Comparison of ENCODE assay signal across 1 cellular context in the genomic region with DNA sequence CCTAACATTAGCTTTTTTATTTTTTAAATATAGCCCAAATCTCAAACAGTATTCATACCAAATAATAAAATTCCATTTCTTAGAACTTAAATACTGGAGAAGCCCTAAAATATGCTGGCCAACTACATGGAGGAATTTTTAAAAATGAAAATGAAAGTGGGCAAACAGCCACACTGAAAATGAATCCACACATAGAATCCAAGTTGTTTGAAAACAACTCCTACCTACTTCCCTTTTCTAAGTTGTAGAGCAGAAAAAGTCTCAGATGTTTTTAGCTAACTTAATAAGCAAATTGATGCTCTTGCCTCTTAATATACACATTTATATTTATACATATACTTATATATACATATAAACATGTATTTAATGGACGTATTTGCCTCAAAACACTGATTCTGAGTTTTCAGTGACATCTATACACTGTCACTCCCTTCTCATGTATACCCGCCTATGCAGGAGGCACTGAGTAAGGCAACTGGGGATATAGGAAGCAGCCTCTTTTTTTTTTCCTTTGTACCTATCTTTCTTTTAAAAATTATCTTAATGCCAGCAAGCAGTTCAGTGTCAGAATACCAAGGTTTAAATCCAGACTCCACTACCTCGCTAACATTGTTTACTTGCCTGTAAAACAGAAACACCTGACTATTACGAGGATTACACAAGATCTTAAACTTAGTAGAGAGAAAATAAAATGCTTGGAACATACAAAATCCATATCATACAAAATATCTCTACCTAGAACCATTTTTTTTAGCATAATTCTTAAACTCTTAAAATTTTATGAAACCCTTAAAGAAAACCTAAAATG.
TF ChIP-seq lines count a peak whose summit lies in the region.

No MANE protein-coding gene starts in this region.

TF ChIP-seq in SK-N-SH, 30 proteins besides CTCF, POLR2A, EP300 and RAD21 (continued from another document):
- no peak for TF ChIP-seq FOXM1 (IDR thresholded peaks at IDR 0.05; ENCODE audit: low read depth)
- TF ChIP-seq, protein P1, sequence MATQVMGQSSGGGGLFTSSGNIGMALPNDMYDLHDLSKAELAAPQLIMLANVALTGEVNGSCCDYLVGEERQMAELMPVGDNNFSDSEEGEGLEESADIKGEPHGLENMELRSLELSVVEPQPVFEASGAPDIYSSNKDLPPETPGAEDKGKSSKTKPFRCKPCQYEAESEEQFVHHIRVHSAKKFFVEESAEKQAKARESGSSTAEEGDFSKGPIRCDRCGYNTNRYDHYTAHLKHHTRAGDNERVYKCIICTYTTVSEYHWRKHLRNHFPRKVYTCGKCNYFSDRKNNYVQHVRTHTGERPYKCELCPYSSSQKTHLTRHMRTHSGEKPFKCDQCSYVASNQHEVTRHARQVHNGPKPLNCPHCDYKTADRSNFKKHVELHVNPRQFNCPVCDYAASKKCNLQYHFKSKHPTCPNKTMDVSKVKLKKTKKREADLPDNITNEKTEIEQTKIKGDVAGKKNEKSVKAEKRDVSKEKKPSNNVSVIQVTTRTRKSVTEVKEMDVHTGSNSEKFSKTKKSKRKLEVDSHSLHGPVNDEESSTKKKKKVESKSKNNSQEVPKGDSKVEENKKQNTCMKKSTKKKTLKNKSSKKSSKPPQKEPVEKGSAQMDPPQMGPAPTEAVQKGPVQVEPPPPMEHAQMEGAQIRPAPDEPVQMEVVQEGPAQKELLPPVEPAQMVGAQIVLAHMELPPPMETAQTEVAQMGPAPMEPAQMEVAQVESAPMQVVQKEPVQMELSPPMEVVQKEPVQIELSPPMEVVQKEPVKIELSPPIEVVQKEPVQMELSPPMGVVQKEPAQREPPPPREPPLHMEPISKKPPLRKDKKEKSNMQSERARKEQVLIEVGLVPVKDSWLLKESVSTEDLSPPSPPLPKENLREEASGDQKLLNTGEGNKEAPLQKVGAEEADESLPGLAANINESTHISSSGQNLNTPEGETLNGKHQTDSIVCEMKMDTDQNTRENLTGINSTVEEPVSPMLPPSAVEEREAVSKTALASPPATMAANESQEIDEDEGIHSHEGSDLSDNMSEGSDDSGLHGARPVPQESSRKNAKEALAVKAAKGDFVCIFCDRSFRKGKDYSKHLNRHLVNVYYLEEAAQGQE (IDR thresholded peaks at IDR 0.05; ENCODE audit: low read depth, low read length): no peak
- TF ChIP-seq YY1 (IDR thresholded peaks at IDR 0.05; ENCODE audit: low read depth): no peak
- no peak for TF ChIP-seq GATA2 (CRISPR knock-in tag; IDR thresholded peaks at IDR 0.05)
- no peak for TF ChIP-seq POLR2AphosphoS5 (IDR thresholded peaks at IDR 0.05; ENCODE audit: low read depth, low read length)
- TF ChIP-seq SIN3A (IDR thresholded peaks at IDR 0.05; ENCODE audit: borderline replicate concordance, low read depth, low read length): no peak
